In genomic region chr17:38824899-38825761, GRCh38 we compare ENCODE assay signal across 8 cellular contexts. TPM values are rescaled to one million over a fixed set of nuclear protein-coding genes. Genes with fewer than 3 reads are reported as not detected.
DNase-seq lines count a peak whose midpoint lies in the region; ATAC-seq and TF ChIP-seq lines count a peak whose summit lies in the region.

TSS of gene CWC25 (minus strand) at chr17:38825321. CDS start at chr17:38825183, 138 bp downstream.

- ATAC-seq in GM21619 (IDR thresholded peaks at IDR 0.05; ENCODE audit: unreplicated experiment) (peak; percentile 74), Panc1 (peak; percentile 92), esophagus mucosa (peak; percentile 93)
- peak; percentile 87 for ATAC-seq in activated T-cell treated with anti-CD3 and anti-CD28 coated beads, Interleukin-2, amount 50 U/mL, for 4 hours

- H3K9ac ChIP-seq in KMS-11 (peak within 1 kb of the TSS; percentile 97), muscle layer of colon (ENCODE audit: low read length) (peak within 1 kb of the TSS; percentile 93)

- H3K36me3 Mint-ChIP-seq in activated T-cell treated with anti-CD3 and anti-CD28 coated beads, Interleukin-2, amount 50 U/mL, for 4 hours (ENCODE audit: insufficient read depth): peaks cover 14% of the 10 kb centered on the region

- BruUV-seq in Panc1 (replicated peaks; lab: Mats Ljungman, UMichigan): TSS peak; percentile 93

- H3K4me2 ChIP-seq in KMS-11: peak within 1 kb of the TSS; percentile 98

- intact Hi-C loops in Panc1 (cut with micrococcal nuclease; ENCODE audit: unreplicated experiment): no loop called here

- H4K20me1 ChIP-seq in KMS-11 (ENCODE audit: insufficient read depth): no peaks in the 10 kb centered on the region

- H3K27me3 ChIP-seq in KMS-11 (ENCODE audit: insufficient read depth, low read depth) (no peaks in the 10 kb centered on the region), Panc1 (ENCODE audit: control insufficient read depth, insufficient read depth, low read length) (no peaks in the 10 kb centered on the region), muscle layer of colon (ENCODE audit: control insufficient read depth in 1 of 2, insufficient read depth in 2 of 2, low read length in 2 of 2) (no peaks in the 10 kb centered on the region)

- H3K27me3 Mint-ChIP-seq in activated T-cell treated with anti-CD3 and anti-CD28 coated beads, Interleukin-2, amount 50 U/mL, for 4 hours (ENCODE audit: low read depth): no peaks in the 10 kb centered on the region

- H3K27ac ChIP-seq in KMS-11 (peak within 1 kb of the TSS; percentile 98), Panc1 (ENCODE audit: low read length) (peak within 1 kb of the TSS; percentile 95), muscle layer of colon (ENCODE audit: low read depth, low read length) (peak within 1 kb of the TSS; percentile 98)

- peaks cover 46% of the 10 kb centered on the region for H3K79me2 ChIP-seq in KMS-11 (ENCODE audit: insufficient read depth, low read depth)

- DNase-seq in DMS 273 (lab: John Stamatoyannopoulos, UW; ENCODE audit: unreplicated experiment): peak; percentile 97
- peak; percentile 84 for DNase-seq in Panc1 (ENCODE audit: low read depth, low spot score)
- peak; percentile 95 for DNase-seq in activated T-cell treated with anti-CD3 and anti-CD28 coated beads, Interleukin-2, amount 50 U/mL, for 4 hours
- peak; percentile 96 to 97 for DNase-seq in stimulated activated CD8-positive, alpha-beta memory T cell treated with anti-CD3 and anti-CD28 coated beads, Interleukin-7, amount 100 ng/mL, for 1 hour (ENCODE audit: low read depth in 2 of 2)

- peak within 1 kb of the TSS; percentile 32 for H2AFZ ChIP-seq in KMS-11 (ENCODE audit: low read depth)

- no peak within 1 kb of the TSS for H3K4me3 ChIP-seq in KMS-11 (IDR thresholded peaks at IDR 0.05; ENCODE audit: insufficient read depth, low read depth, low read length)
- H3K4me3 ChIP-seq in Panc1 (ENCODE audit: low read depth in 2 of 2, low read length in 2 of 2): peak within 1 kb of the TSS; percentile 66 to 94
- peak within 1 kb of the TSS; percentile 75 to 97 for H3K4me3 ChIP-seq in muscle layer of colon (ENCODE audit: low read depth in 1 of 2, low read length in 2 of 2)

- H3K9me3 ChIP-seq in Panc1 (ENCODE audit: control insufficient read depth, insufficient read depth, low read depth, low read length): no peaks in the 10 kb centered on the region
- H3K9me3 ChIP-seq in muscle layer of colon (ENCODE audit: low read length): no peaks in the 10 kb centered on the region

- no peaks in the 10 kb centered on the region for H3K9me3 Mint-ChIP-seq in activated T-cell treated with anti-CD3 and anti-CD28 coated beads, Interleukin-2, amount 50 U/mL, for 4 hours

- CTCF ChIA-PET in Panc1 (lab: Charles Lee): interaction anchor here (0.5 kb wide), 1 partner anchor 37 kb away, joined by 6 read pairs; no protein-coding TSS in a partner anchor

- TF ChIP-seq CTCF in KMS-11 (conservative IDR thresholded peaks at IDR 0.05; ENCODE audit: low read depth, low read length): no peak
- no peak for TF ChIP-seq CTCF in Panc1 (IDR thresholded peaks at IDR 0.05)

- H3K36me3 ChIP-seq in KMS-11 (ENCODE audit: insufficient read depth): peaks cover 5% of the 10 kb centered on the region; the same call in 1 of the 2 replicates
- peaks cover 1% of the 10 kb centered on the region for H3K36me3 ChIP-seq in Panc1 (ENCODE audit: control insufficient read depth, insufficient read depth, low read length)
- peaks cover 12% of the 10 kb centered on the region for H3K36me3 ChIP-seq in muscle layer of colon (ENCODE audit: insufficient read depth, low read length)

- in situ Hi-C loops in Panc1 (cut with HindIII; ENCODE audit: low pct_unique_long_range_greater_than_20kb, low sequenced_read_pairs): no loop called here

- H3K4me3 Mint-ChIP-seq in activated T-cell treated with anti-CD3 and anti-CD28 coated beads, Interleukin-2, amount 50 U/mL, for 4 hours: peak within 1 kb of the TSS; percentile 99

- H3K4me1 ChIP-seq in KMS-11 (ENCODE audit: low read depth, poor library complexity, severe bottlenecking) (peaks cover 14% of the 10 kb centered on the region), Panc1 (ENCODE audit: control insufficient read depth, insufficient read depth, low read length) (peaks cover 10% of the 10 kb centered on the region), muscle layer of colon (ENCODE audit: insufficient read depth, low read length) (peaks cover 13% of the 10 kb centered on the region)

- peaks cover 32% of the 10 kb centered on the region for H3K4me1 Mint-ChIP-seq in activated T-cell treated with anti-CD3 and anti-CD28 coated beads, Interleukin-2, amount 50 U/mL, for 4 hours (ENCODE audit: low read depth)

- POLR2A ChIA-PET in Panc1 (lab: Charles Lee): interaction anchor here (0.5 to 1.6 kb wide), 3 partner anchors 16 to 380 kb away, joined by 4 to 7 read pairs (median 5); a partner anchor contains a TSS

RNA-seq across cellular contexts. Expression of gene CWC25, which starts in this region (rescaled TPM):
- total RNA-seq in Panc1 (2021; ENCODE audit: unreplicated experiment): 13.6 TPM
- polyA plus RNA-seq in Panc1 (2012; ENCODE audit: insufficient read length): 9.0 TPM
- 10 to 100 TPM; 32.7 to 36.5 (median 32.9) TPM for total RNA-seq in activated T-cell treated with anti-CD3 and anti-CD28 coated beads, Interleukin-2, amount 50 U/mL, for 4 hours
- 10.9 TPM for total RNA-seq in esophagus mucosa
